In genomic region chr2:8571792-8572499, GRCh38 we compare ENCODE assay signal across 1 cellular context.
TF ChIP-seq lines count a peak whose summit lies in the region.

No MANE protein-coding gene starts in this region.

TF ChIP-seq in HepG2, 621 proteins besides CTCF, POLR2A, EP300 and RAD21 (continued from another document and continues in another):
- TF ChIP-seq, protein P1, sequence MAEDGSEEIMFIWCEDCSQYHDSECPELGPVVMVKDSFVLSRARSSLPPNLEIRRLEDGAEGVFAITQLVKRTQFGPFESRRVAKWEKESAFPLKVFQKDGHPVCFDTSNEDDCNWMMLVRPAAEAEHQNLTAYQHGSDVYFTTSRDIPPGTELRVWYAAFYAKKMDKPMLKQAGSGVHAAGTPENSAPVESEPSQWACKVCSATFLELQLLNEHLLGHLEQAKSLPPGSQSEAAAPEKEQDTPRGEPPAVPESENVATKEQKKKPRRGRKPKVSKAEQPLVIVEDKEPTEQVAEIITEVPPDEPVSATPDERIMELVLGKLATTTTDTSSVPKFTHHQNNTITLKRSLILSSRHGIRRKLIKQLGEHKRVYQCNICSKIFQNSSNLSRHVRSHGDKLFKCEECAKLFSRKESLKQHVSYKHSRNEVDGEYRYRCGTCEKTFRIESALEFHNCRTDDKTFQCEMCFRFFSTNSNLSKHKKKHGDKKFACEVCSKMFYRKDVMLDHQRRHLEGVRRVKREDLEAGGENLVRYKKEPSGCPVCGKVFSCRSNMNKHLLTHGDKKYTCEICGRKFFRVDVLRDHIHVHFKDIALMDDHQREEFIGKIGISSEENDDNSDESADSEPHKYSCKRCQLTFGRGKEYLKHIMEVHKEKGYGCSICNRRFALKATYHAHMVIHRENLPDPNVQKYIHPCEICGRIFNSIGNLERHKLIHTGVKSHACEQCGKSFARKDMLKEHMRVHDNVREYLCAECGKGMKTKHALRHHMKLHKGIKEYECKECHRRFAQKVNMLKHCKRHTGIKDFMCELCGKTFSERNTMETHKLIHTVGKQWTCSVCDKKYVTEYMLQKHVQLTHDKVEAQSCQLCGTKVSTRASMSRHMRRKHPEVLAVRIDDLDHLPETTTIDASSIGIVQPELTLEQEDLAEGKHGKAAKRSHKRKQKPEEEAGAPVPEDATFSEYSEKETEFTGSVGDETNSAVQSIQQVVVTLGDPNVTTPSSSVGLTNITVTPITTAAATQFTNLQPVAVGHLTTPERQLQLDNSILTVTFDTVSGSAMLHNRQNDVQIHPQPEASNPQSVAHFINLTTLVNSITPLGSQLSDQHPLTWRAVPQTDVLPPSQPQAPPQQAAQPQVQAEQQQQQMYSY (CRISPR knock-in tag; IDR thresholded peaks at IDR 0.05): peak; percentile 84; the same call in 1 of the 2 replicates
- TF ChIP-seq ZNF512B (CRISPR knock-in tag; IDR thresholded peaks at IDR 0.05; ENCODE audit: borderline replicate concordance): 0 out of 2 replicates have a peak, but pooled peaks have one; percentile 42
- TF ChIP-seq TAF15 (IDR thresholded peaks at IDR 0.05; ENCODE audit: low read depth, low read length, poor library complexity, severe bottlenecking): no peak
- TF ChIP-seq SAFB2 (CRISPR knock-in tag; IDR thresholded peaks at IDR 0.05; ENCODE audit: borderline replicate concordance, low read depth): peak; percentile 73; the same call in 1 of the 2 replicates
- TF ChIP-seq, protein P2, sequence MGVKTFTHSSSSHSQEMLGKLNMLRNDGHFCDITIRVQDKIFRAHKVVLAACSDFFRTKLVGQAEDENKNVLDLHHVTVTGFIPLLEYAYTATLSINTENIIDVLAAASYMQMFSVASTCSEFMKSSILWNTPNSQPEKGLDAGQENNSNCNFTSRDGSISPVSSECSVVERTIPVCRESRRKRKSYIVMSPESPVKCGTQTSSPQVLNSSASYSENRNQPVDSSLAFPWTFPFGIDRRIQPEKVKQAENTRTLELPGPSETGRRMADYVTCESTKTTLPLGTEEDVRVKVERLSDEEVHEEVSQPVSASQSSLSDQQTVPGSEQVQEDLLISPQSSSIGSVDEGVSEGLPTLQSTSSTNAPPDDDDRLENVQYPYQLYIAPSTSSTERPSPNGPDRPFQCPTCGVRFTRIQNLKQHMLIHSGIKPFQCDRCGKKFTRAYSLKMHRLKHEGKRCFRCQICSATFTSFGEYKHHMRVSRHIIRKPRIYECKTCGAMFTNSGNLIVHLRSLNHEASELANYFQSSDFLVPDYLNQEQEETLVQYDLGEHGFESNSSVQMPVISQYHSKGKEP (CRISPR knock-in tag; IDR thresholded peaks at IDR 0.05): no peak
- TF ChIP-seq REPIN1 (CRISPR knock-in tag; IDR thresholded peaks at IDR 0.05; ENCODE audit: borderline replicate concordance, low read depth): peak; percentile 64
- TF ChIP-seq MTF1 (CRISPR knock-in tag; IDR thresholded peaks at IDR 0.05): peak; percentile 96
- peak; percentile 53; the same call in 1 of the 2 replicates for TF ChIP-seq ZBTB7A (CRISPR knock-in tag; IDR thresholded peaks at IDR 0.05)
- TF ChIP-seq ZNF329 (CRISPR knock-in tag; IDR thresholded peaks at IDR 0.05; ENCODE audit: low read depth): 0 out of 2 replicates have a peak, but pooled peaks have one; percentile 47
- TF ChIP-seq ZSCAN31 (CRISPR knock-in tag; IDR thresholded peaks at IDR 0.05; ENCODE audit: low read depth): no peak
- no peak for TF ChIP-seq NPAS2 (CRISPR knock-in tag; IDR thresholded peaks at IDR 0.05; ENCODE audit: borderline replicate concordance)
- 0 out of 2 replicates have a peak, but pooled peaks have one; percentile 34 for TF ChIP-seq ZNF225 (CRISPR knock-in tag; IDR thresholded peaks at IDR 0.05)
- TF ChIP-seq FOXK2 (IDR thresholded peaks at IDR 0.05): 0 out of 2 replicates have a peak, but pooled peaks have one; percentile 19
- 0 out of 4 replicates have a peak, but pooled peaks of 1 of the 2 experiments have one; percentile 30 for TF ChIP-seq REST (IDR thresholded peaks at IDR 0.05; ENCODE audit: borderline replicate concordance in 1 of 2, low read depth in 1 of 2, low read length in 2 of 2)
- no peak for TF ChIP-seq ZNF136 (CRISPR knock-in tag; IDR thresholded peaks at IDR 0.05; ENCODE audit: low read depth)
- peak; percentile 57; the same call in 1 of the 2 replicates for TF ChIP-seq ZNF331 (CRISPR knock-in tag; IDR thresholded peaks at IDR 0.05)
- no peak for TF ChIP-seq SOX6 (IDR thresholded peaks at IDR 0.05)
- TF ChIP-seq SOX6 (CRISPR knock-in tag; IDR thresholded peaks at IDR 0.05): peak; percentile 63
- TF ChIP-seq PTBP1 (IDR thresholded peaks at IDR 0.05; ENCODE audit: low read depth, low read length, poor library complexity, severe bottlenecking): peak; percentile 72
- TF ChIP-seq POLR2AphosphoS5 (IDR thresholded peaks at IDR 0.05; ENCODE audit: low read depth, low read length): peak; percentile 37; the same call in 1 of the 2 replicates
- TF ChIP-seq ZSCAN29 (CRISPR knock-in tag; conservative IDR thresholded peaks at IDR 0.05): no peak; the same call in 1 of the 2 replicates
- 0 out of 2 replicates have a peak, but pooled peaks have one; percentile 27 for TF ChIP-seq HNF4G (IDR thresholded peaks at IDR 0.05; ENCODE audit: borderline replicate concordance, low read depth, low read length)
- TF ChIP-seq HNF4G (CRISPR knock-in tag; IDR thresholded peaks at IDR 0.05; ENCODE audit: borderline replicate concordance, low read depth): peak; percentile 36; the same call in 1 of the 2 replicates
- TF ChIP-seq ERF (CRISPR knock-in tag; IDR thresholded peaks at IDR 0.05): peak; percentile 83; the same call in 1 of the 2 replicates
- no peak for TF ChIP-seq ZNF232 (CRISPR knock-in tag; IDR thresholded peaks at IDR 0.05; ENCODE audit: borderline replicate concordance)
- TF ChIP-seq ZNF891 (CRISPR knock-in tag; IDR thresholded peaks at IDR 0.05): peak; percentile 80; the same call in 1 of the 2 replicates
- TF ChIP-seq, protein P3, sequence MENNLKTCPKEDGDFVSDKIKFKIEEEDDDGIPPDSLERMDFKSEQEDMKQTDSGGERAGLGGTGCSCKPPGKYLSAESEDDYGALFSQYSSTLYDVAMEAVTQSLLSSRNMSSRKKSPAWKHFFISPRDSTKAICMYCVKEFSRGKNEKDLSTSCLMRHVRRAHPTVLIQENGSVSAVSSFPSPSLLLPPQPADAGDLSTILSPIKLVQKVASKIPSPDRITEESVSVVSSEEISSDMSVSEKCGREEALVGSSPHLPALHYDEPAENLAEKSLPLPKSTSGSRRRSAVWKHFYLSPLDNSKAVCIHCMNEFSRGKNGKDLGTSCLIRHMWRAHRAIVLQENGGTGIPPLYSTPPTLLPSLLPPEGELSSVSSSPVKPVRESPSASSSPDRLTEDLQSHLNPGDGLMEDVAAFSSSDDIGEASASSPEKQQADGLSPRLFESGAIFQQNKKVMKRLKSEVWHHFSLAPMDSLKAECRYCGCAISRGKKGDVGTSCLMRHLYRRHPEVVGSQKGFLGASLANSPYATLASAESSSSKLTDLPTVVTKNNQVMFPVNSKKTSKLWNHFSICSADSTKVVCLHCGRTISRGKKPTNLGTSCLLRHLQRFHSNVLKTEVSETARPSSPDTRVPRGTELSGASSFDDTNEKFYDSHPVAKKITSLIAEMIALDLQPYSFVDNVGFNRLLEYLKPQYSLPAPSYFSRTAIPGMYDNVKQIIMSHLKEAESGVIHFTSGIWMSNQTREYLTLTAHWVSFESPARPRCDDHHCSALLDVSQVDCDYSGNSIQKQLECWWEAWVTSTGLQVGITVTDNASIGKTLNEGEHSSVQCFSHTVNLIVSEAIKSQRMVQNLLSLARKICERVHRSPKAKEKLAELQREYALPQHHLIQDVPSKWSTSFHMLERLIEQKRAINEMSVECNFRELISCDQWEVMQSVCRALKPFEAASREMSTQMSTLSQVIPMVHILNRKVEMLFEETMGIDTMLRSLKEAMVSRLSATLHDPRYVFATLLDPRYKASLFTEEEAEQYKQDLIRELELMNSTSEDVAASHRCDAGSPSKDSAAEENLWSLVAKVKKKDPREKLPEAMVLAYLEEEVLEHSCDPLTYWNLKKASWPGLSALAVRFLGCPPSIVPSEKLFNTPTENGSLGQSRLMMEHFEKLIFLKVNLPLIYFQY (CRISPR knock-in tag; IDR thresholded peaks at IDR 0.05; ENCODE audit: borderline replicate concordance): peak; percentile 64; the same call in 1 of the 2 replicates
- peak; percentile 89 for TF ChIP-seq MEF2D (CRISPR knock-in tag; IDR thresholded peaks at IDR 0.05)
- peak; percentile 11; the same call in 1 of the 2 replicates for TF ChIP-seq ZNF24 (IDR thresholded peaks at IDR 0.05)
- TF ChIP-seq KLF13 (CRISPR knock-in tag; IDR thresholded peaks at IDR 0.05): no peak
- TF ChIP-seq, protein P4, sequence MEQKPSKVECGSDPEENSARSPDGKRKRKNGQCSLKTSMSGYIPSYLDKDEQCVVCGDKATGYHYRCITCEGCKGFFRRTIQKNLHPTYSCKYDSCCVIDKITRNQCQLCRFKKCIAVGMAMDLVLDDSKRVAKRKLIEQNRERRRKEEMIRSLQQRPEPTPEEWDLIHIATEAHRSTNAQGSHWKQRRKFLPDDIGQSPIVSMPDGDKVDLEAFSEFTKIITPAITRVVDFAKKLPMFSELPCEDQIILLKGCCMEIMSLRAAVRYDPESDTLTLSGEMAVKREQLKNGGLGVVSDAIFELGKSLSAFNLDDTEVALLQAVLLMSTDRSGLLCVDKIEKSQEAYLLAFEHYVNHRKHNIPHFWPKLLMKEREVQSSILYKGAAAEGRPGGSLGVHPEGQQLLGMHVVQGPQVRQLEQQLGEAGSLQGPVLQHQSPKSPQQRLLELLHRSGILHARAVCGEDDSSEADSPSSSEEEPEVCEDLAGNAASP (CRISPR knock-in tag; IDR thresholded peaks at IDR 0.05; ENCODE audit: borderline replicate concordance): peak; percentile 30; the same call in 1 of the 2 replicates
- TF ChIP-seq SKI (IDR thresholded peaks at IDR 0.05; ENCODE audit: partially characterized antibody): peak; percentile 83
- TF ChIP-seq FOXP1 (IDR thresholded peaks at IDR 0.05): no peak
- TF ChIP-seq FOXP1 (CRISPR knock-in tag; IDR thresholded peaks at IDR 0.05): peak; percentile 54; the same call in 1 of the 2 replicates
- TF ChIP-seq SOX13 (IDR thresholded peaks at IDR 0.05): no peak
- peak in 1 of 2 experiments; percentile 58; a peak in 2 of 4 replicates for TF ChIP-seq SOX13 (CRISPR knock-in tag; conservative IDR thresholded peaks at IDR 0.05 in 1 of 2, IDR thresholded peaks at IDR 0.05 in 1 of 2)
- TF ChIP-seq FOSL2 (CRISPR knock-in tag; IDR thresholded peaks at IDR 0.05): peak; percentile 70
- no peak for TF ChIP-seq RORA (CRISPR knock-in tag; IDR thresholded peaks at IDR 0.05)
- no peak for TF ChIP-seq LCORL (IDR thresholded peaks at IDR 0.05)
- no peak; the same call in 1 of the 2 replicates for TF ChIP-seq LCORL (CRISPR knock-in tag; IDR thresholded peaks at IDR 0.05)
- TF ChIP-seq ATF1 (CRISPR knock-in tag; IDR thresholded peaks at IDR 0.05): no peak
- TF ChIP-seq RAD51 (IDR thresholded peaks at IDR 0.05; ENCODE audit: borderline replicate concordance): no peak
- peak; percentile 61; the same call in 1 of the 2 replicates for TF ChIP-seq RBAK (CRISPR knock-in tag; IDR thresholded peaks at IDR 0.05)
- TF ChIP-seq ZNF709 (CRISPR knock-in tag; IDR thresholded peaks at IDR 0.05): 0 out of 2 replicates have a peak, but pooled peaks have one; percentile 31
- TF ChIP-seq ZNF777 (CRISPR knock-in tag; IDR thresholded peaks at IDR 0.05): no peak
- 0 out of 2 replicates have a peak, but pooled peaks have one; percentile 21 for TF ChIP-seq ZC3H13 (CRISPR knock-in tag; IDR thresholded peaks at IDR 0.05)
- no peak; the same call in 1 of the 2 replicates for TF ChIP-seq ZNF557 (CRISPR knock-in tag; IDR thresholded peaks at IDR 0.05)
- 0 out of 2 replicates have a peak, but pooled peaks have one; percentile 47 for TF ChIP-seq POLR2G (IDR thresholded peaks at IDR 0.05; ENCODE audit: low read depth, low read length)
- 0 out of 2 replicates have a peak, but pooled peaks have one; percentile 51 for TF ChIP-seq MZF1 (CRISPR knock-in tag; IDR thresholded peaks at IDR 0.05; ENCODE audit: borderline replicate concordance)
